In genomic region chr5:13553896-13554295, GRCh38 we compare ENCODE assay signal across 10 cellular contexts.
A peak's percentile ranks its signal among the peaks of the same experiment; 100 is the strongest.
DNase-seq lines count a peak whose midpoint lies in the region; ATAC-seq, FAIRE-seq and TF ChIP-seq lines count a peak whose summit lies in the region.
"Had no signal": no experiment of that assay in that cellular context is flagged by ENCODE, and none has a peak within 500 bp of the region (broad histone marks: within the 10 kb centered on the region; RNA-seq: fewer than 3 reads in every experiment).

No MANE protein-coding gene starts in this region.

- H3K4me1 ChIP-seq in breast epithelium (no peaks in the 10 kb centered on the region), RWPE2 (ENCODE audit: insufficient read depth, poor library complexity, severe bottlenecking) (no peaks in the 10 kb centered on the region)

- TF ChIP-seq CTCF in MCF 10A (IDR thresholded peaks at IDR 0.05; ENCODE audit: unreplicated experiment), result no peak
- TF ChIP-seq CTCF in breast epithelium (IDR thresholded peaks at IDR 0.05), result no peak
- no peak for TF ChIP-seq CTCF in RWPE2 (IDR thresholded peaks at IDR 0.05; ENCODE audit: poor library complexity, severe bottlenecking)

- H3K9me3 ChIP-seq in breast epithelium, result no peaks in the 10 kb centered on the region
- no peaks in the 10 kb centered on the region for H3K9me3 ChIP-seq in RWPE2 (ENCODE audit: severe bottlenecking)

- H3K36me3 ChIP-seq in breast epithelium (no peaks in the 10 kb centered on the region), RWPE2 (ENCODE audit: low read depth) (no peaks in the 10 kb centered on the region)

- no peak for TF ChIP-seq POLR2A in breast epithelium (IDR thresholded peaks at IDR 0.05)

- ATAC-seq in RWPE2 (ENCODE audit: low read depth) (peak; percentile 75), HG02759 (IDR thresholded peaks at IDR 0.05; ENCODE audit: unreplicated experiment) (no peak), HG02981 (IDR thresholded peaks at IDR 0.05; ENCODE audit: unreplicated experiment) (no peak)

- H3K9me3 Mint-ChIP-seq in MCF 10A (ENCODE audit: unreplicated experiment), result no peaks in the 10 kb centered on the region
- H3K9me3 Mint-ChIP-seq: dendritic cell treated with granulocyte-macrophage colony-stimulating factor and Interleukin-4, amounts not matched to agents 40 ng/mL and 50 ng/mL, for 4 days had no signal

- H3K4me3 Mint-ChIP-seq in MCF 10A (ENCODE audit: unreplicated experiment), result no peak overlapping the region
- H3K4me3 Mint-ChIP-seq: dendritic cell treated with granulocyte-macrophage colony-stimulating factor and Interleukin-4, amounts not matched to agents 40 ng/mL and 50 ng/mL, for 4 days had no signal

- BruUV-seq in MCF 10A (replicated peaks; lab: Mats Ljungman, UMichigan), result no TSS peak

- no peak overlapping the region for H3K27ac ChIP-seq in breast epithelium
- no peak overlapping the region for H3K27ac ChIP-seq in RWPE2 (ENCODE audit: poor library complexity, severe bottlenecking)

- intact Hi-C loops in MCF 10A (cut with micrococcal nuclease), result no loop called here
- intact Hi-C loops in breast epithelium (cut with DNase I; ENCODE audit: low total_unique reads), result no loop called here

- POLR2A ChIA-PET in MCF 10A (lab: Yijun Ruan, JAX), result no interaction called here

- no peak overlapping the region for H3K4me3 ChIP-seq in breast epithelium
- no peak overlapping the region for H3K4me3 ChIP-seq in RWPE2 (ENCODE audit: severe bottlenecking)

- H3K27me3 Mint-ChIP-seq in MCF 10A (ENCODE audit: insufficient read depth, unreplicated experiment), result no peaks in the 10 kb centered on the region
- H3K27me3 Mint-ChIP-seq: dendritic cell treated with granulocyte-macrophage colony-stimulating factor and Interleukin-4, amounts not matched to agents 40 ng/mL and 50 ng/mL, for 4 days had no signal

- no peaks in the 10 kb centered on the region for H3K36me3 Mint-ChIP-seq in MCF 10A (ENCODE audit: insufficient read depth, unreplicated experiment)

- CTCF ChIA-PET in MCF 10A (lab: Yijun Ruan, JAX), result no interaction called here

- H3K27ac Mint-ChIP-seq in MCF 10A (ENCODE audit: low read depth, unreplicated experiment), result no peak overlapping the region
- H3K27ac Mint-ChIP-seq: dendritic cell treated with granulocyte-macrophage colony-stimulating factor and Interleukin-4, amounts not matched to agents 40 ng/mL and 50 ng/mL, for 4 days had no signal

- no peak for FAIRE-seq in urothelium cell line (lab: Jason Lieb, UNC)

- H3K27me3 ChIP-seq in breast epithelium, result no peaks in the 10 kb centered on the region
- H3K27me3 ChIP-seq in RWPE2 (ENCODE audit: insufficient read depth, poor library complexity, severe bottlenecking), result no peaks in the 10 kb centered on the region

- peak; percentile 57 for DNase-seq in MCF 10A (ENCODE audit: unreplicated experiment)
- no peak for DNase-seq in breast epithelium (ENCODE audit: low spot score in 2 of 2)
- no peak for DNase-seq in RWPE2 (ENCODE audit: low spot score)
- DNase-seq in foreskin melanocyte, result peak; percentile 1
- peak; percentile 56 for DNase-seq in urothelium cell line (ENCODE audit: low spot score)
- DNase-seq in stimulated activated CD4-positive, alpha-beta T cell treated with anti-CD3 and anti-CD28 coated beads, Interleukin-15, amount 100 ng/mL, for 24 hours, result no peak
- DNase-seq: NCI-H1694 treated with DMSO at 0.1 percent for 48 hours had no signal

- H3K4me1 Mint-ChIP-seq in MCF 10A (ENCODE audit: insufficient read depth, unreplicated experiment), result no peaks in the 10 kb centered on the region

Comparison
In these comparisons a context has a peak if more than half of its experiments do, and no peak if none do; other contexts are left out.
1. DNase-seq: peak in MCF 10A (single experiment), foreskin melanocyte (single experiment) and urothelium cell line (single experiment); none in breast epithelium (0 of 2), RWPE2 (single experiment) and stimulated activated CD4-positive, alpha-beta T cell treated with anti-CD3 and anti-CD28 coated beads, Interleukin-15, amount 100 ng/mL, for 24 hours (single experiment).